In the genomic region with DNA sequence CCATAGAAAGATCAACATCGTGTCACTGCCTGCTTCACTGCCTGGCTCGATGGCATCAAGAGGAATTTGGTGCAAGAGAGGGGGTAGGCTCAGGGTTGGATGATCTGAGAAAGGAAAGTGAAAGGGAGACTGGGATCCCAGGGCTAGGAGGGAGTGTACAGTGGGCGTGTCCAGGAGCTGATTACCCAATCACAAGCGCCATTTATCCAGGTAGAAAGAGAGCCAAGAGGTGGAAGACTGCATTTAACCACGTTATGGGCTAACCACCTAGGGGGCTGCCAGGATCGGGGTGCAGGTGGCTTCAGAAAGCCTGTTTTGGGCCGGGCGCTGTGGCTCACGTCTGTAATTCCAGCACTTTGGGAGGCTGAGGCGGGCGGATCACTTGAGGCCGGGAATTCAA, we compare ENCODE assay signal across 8 cellular contexts. TPM values are rescaled to one million over a fixed set of nuclear protein-coding genes. Genes with fewer than 3 reads are reported as not detected.
DNase-seq lines count a peak whose midpoint lies in the region; ATAC-seq lines count a peak whose summit lies in the region.

No MANE protein-coding gene starts in this region.

- H3K9me3 ChIP-seq in adipocyte (ENCODE audit: control insufficient read depth, low read length) (no peaks in the 10 kb centered on the region), HAP-1 (no peaks in the 10 kb centered on the region; the same call in 1 of the 2 replicates)

- peak overlapping the region; percentile 32 for H3K9ac ChIP-seq in adipocyte (ENCODE audit: low read length)

- H3K27me3 ChIP-seq in adipocyte (replicated peaks; ENCODE audit: control insufficient read depth, insufficient read depth, low read length) (no peaks in the 10 kb centered on the region), HAP-1 (ENCODE audit: low read depth) (no peaks in the 10 kb centered on the region)

- H3K36me3 ChIP-seq in adipocyte (ENCODE audit: control insufficient read depth, insufficient read depth, low read length, severe bottlenecking) (no peaks in the 10 kb centered on the region), HAP-1 (replicated peaks) (no peaks in the 10 kb centered on the region; the same call in 1 of the 2 replicates)

- in situ Hi-C loops in HAP-1 (cut with MboI; ENCODE audit: low sequenced_read_pairs), result no loop called here

- intact Hi-C loops in cardiac septum (cut with DNase I) (loop anchor here (2.0 kb wide), 1 partner anchor 109 kb away; no protein-coding TSS in a partner anchor), Right ventricle myocardium superior (cut with DNase I) (loop anchor here (5.0 kb wide), 1 partner anchor 106 kb away; no protein-coding TSS in a partner anchor), left colon (cut with DNase I, micrococcal nuclease) (no loop called here)

- ATAC-seq in Right ventricle myocardium superior (ENCODE audit: poor library complexity) (no peak), left colon (peak; percentile 95), GM19452 (IDR thresholded peaks at IDR 0.05; ENCODE audit: unreplicated experiment) (no peak)

- H3K4me1 ChIP-seq in adipocyte (ENCODE audit: control insufficient read depth, insufficient read depth, low read length) (peaks cover 14% of the 10 kb centered on the region), HAP-1 (no peaks in the 10 kb centered on the region)

- H3K4me3 ChIP-seq in adipocyte (ENCODE audit: low read length), result peak overlapping the region; percentile 48
- H3K4me3 ChIP-seq in HAP-1, result no peak overlapping the region

- peak; percentile 38 for DNase-seq in cardiac septum (ENCODE audit: low spot score)
- no peak for DNase-seq in Right ventricle myocardium superior
- no peak for DNase-seq in adipocyte (ENCODE audit: low read depth)
- DNase-seq in left colon, result peak; percentile 27 to 40
- no peak for DNase-seq in HAP-1 (ENCODE audit: low spot score in 2 of 2)
- DNase-seq in activated CD8-positive, alpha-beta memory T cell treated with anti-CD3 and anti-CD28 coated beads for 24 hours, result no peak
- no peak for DNase-seq in substantia nigra (lab: John Stamatoyannopoulos, UW)

- no peak overlapping the region for H3K27ac ChIP-seq in substantia nigra (ENCODE audit: low read depth, low read length, poor library complexity, severe bottlenecking)

RNA-seq across cellular contexts. Expression of a gene that starts 10.3 kb away (rescaled TPM):
- total RNA-seq in cardiac septum (76.2 TPM), Right ventricle myocardium superior (57.1 TPM), left colon (10 to 100 TPM in 1 of 2 donors, 1 to 10 TPM in 1; 9.2 to 13.7 TPM)

Comparison
In these comparisons a context has a peak if more than half of its experiments do, and no peak if none do; other contexts are left out.
1. DNase-seq: peak in cardiac septum (single experiment) and left colon (2 of 2); none in Right ventricle myocardium superior (single experiment), adipocyte (single experiment), HAP-1 (0 of 2), activated CD8-positive, alpha-beta memory T cell treated with anti-CD3 and anti-CD28 coated beads for 24 hours (single experiment) and substantia nigra (0 of 49).
2. intact Hi-C loops: an anchor here in cardiac septum (2.0 kb wide) and Right ventricle myocardium superior (5.0 kb wide); none called in left colon.